Comparison of ENCODE assay signal across 13 cellular contexts in the genomic region with DNA sequence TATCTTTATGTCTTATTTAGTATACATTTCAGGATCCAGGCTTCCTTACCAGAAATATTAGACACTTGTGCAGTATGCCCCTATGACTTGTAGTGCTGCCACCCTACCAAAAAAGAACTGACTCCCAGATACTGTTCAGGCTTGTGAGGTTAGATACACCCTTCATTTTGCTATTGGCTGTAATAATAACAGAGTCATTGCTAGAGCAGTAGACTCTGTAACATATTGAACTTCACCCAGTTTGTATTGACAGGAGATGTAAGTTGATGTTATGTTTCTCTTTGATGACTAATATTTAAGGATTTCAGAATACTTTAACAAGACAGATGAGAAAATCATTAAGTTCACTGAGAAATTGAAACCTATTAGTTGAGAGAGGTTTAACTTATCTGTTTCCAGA.
"Had no signal": no experiment of that assay in that cellular context is flagged by ENCODE, and none has a peak within 500 bp of the region (broad histone marks: within the 10 kb centered on the region; RNA-seq: fewer than 3 reads in every experiment).

No MANE protein-coding gene starts in this region.

- H2AFZ ChIP-seq: neural progenitor cell had no signal

- H3K36me3 ChIP-seq: colonic mucosa, neural progenitor cell, thyroid gland had no signal

- H3K4me1 ChIP-seq: colonic mucosa, neural progenitor cell, psoas muscle, thyroid gland had no signal

- H3K9ac ChIP-seq: neural progenitor cell had no signal

- H3K27me3 ChIP-seq: colonic mucosa, neural progenitor cell, thyroid gland had no signal

- H3K27ac ChIP-seq: colonic mucosa, neural progenitor cell, psoas muscle, thyroid gland had no signal

- H3K4me2 ChIP-seq: neural progenitor cell had no signal

- H3K4me3 ChIP-seq: colonic mucosa, neural progenitor cell, psoas muscle, thyroid gland had no signal

- DNase-seq: activated CD4-positive, alpha-beta T cell treated with anti-CD3 and anti-CD28 coated beads, Interleukin-2, amount 50 U/mL, for 48 hours; activated naive CD4-positive, alpha-beta T cell treated with anti-CD3 and anti-CD28 coated beads, Interleukin-2, amount 10 ng/mL, durations not matched to agents 7 days and 5 days; caudate nucleus; colonic mucosa; glutamatergic neuron; hypothalamus; kidney glomerular epithelial cell; psoas muscle; stimulated activated CD4-positive, alpha-beta T cell treated with anti-CD3 and anti-CD28 coated beads, Interleukin-1b, Interleukin-23, amount 100 ng/mL, for 48 hours; T-helper 1 cell; T1000 had no signal

- H3K9me3 ChIP-seq: colonic mucosa, psoas muscle, thyroid gland had no signal
